31 cellular contexts compared by ENCODE assay signal in genomic region chr17:1623057-1623456, GRCh38. TPM values are rescaled to one million over a fixed set of nuclear protein-coding genes. Genes with fewer than 3 reads are reported as not detected.
"Had no signal": no experiment of that assay in that cellular context is flagged by ENCODE, and none has a peak within 500 bp of the region (broad histone marks: within the 10 kb centered on the region; RNA-seq: fewer than 3 reads in every experiment).

No MANE protein-coding gene starts in this region.

- ATAC-seq: activated CD8-positive, alpha-beta T cell treated with anti-CD3 and anti-CD28 coated beads for 36 hours; activated T-cell treated with anti-CD3 and anti-CD28 coated beads, Interleukin-2, amount 50 U/mL, for 72 hours; activated T-helper 17 cell treated with anti-CD3 and anti-CD28 coated beads, Interleukin-2, amount 50 U/mL, for 72 hours had no signal

- H3K27ac ChIP-seq: brain microvascular endothelial cell, Peyer's patch, SK-N-MC, WERI-Rb-1 had no signal

- H3K4me3 ChIP-seq: Peyer's patch, SK-N-MC had no signal

- H3K9me3 ChIP-seq: Peyer's patch had no signal

- H3K27me3 ChIP-seq: brain microvascular endothelial cell, Peyer's patch had no signal

- DNase-seq: activated CD4-positive, alpha-beta T cell treated with anti-CD3 and anti-CD28 coated beads, Interleukin-2, amount 10 ng/mL, durations not matched to agents 24 days and 14 days; activated CD4-positive, alpha-beta T cell treated with anti-CD3 and anti-CD28 coated beads, Interleukin-2, amount 50 U/mL, for 4 hours; activated CD8-positive, alpha-beta T cell treated with anti-CD3 and anti-CD28 coated beads for 36 hours; activated effector memory CD4-positive, alpha-beta T cell treated with anti-CD3 and anti-CD28 coated beads, Interleukin-2, amount 50 U/mL, for 16 hours; activated naive CD4-positive, alpha-beta T cell; activated naive CD4-positive, alpha-beta T cell treated with anti-CD3 and anti-CD28 coated beads, Interleukin-2, amount 50 U/mL, for 16 hours; activated naive CD8-positive, alpha-beta T cell treated with anti-CD3 and anti-CD28 coated beads for 36 hours; activated T-cell treated with anti-CD3 and anti-CD28 coated beads, Interleukin-2, amount 50 U/mL, for 1 hour; activated T-cell treated with anti-CD3 and anti-CD28 coated beads, Interleukin-2, amount 50 U/mL, for 72 hours; amniotic stem cell; aorta; brain microvascular endothelial cell; central memory CD4-positive, alpha-beta T cell; Kasumi-1; KG1; MM.1S; MV-4-11; NCI-H1092; NCI-H1436 treated with DMSO at 0.1 percent for 48 hours; NCI-H1694 treated with DMSO at 0.1 percent for 48 hours; NCI-H2029; NCI-H345; NCI-H524 treated with DMSO at 0.1 percent for 48 hours; Peyer's patch; Right ventricle myocardium superior; RPMI8226; T1000; WERI-Rb-1 had no signal

- H3K36me3 ChIP-seq: brain microvascular endothelial cell, Peyer's patch had no signal

RNA-seq across cellular contexts. Expression of gene SCARF1, which starts 22.5 kb away (rescaled TPM):
- total RNA-seq: NCI-H460 had no signal
